Comparison of ENCODE assay signal across 29 cellular contexts in the genomic region with DNA sequence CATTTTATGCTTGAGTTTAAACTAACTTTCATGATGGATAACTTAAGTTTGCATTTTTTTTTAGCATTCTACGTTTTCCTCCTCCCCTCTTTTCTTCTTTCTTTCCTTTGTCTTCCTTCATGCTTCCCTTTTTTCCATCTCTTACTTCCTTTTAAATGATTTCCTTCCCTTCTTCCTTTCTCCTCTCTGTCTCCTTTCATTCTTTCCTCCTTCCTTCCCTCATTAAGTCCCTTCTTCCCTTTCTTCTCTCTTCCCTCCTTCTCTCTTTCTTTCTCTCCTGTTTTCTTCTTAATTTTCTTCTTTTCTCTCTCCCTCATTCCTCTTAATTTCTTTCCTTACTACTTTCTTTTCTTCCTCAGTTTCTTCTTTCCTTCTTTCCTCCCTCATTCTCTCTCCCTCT.
"Had no signal": no experiment of that assay in that cellular context is flagged by ENCODE, and none has a peak within 500 bp of the region (broad histone marks: within the 10 kb centered on the region; RNA-seq: fewer than 3 reads in every experiment).

No MANE protein-coding gene starts in this region.

- H3K9me3 Mint-ChIP-seq: activated CD4-positive, alpha-beta memory T cell treated with anti-CD3 and anti-CD28 coated beads, Interleukin-2, amount 10 ng/mL, durations not matched to agents 7 days and 5 days; activated CD4-positive, alpha-beta T cell treated with anti-CD3 and anti-CD28 coated beads, Interleukin-2, amount 10 ng/mL, durations not matched to agents 7 days and 5 days; activated naive CD4-positive, alpha-beta T cell treated with anti-CD3 and anti-CD28 coated beads, Interleukin-2, amount 10 ng/mL, durations not matched to agents 7 days and 5 days; activated naive CD8-positive, alpha-beta T cell treated with anti-CD3 and anti-CD28 coated beads, Interleukin-2, amount 10 ng/mL, durations not matched to agents 7 days and 5 days; activated T-cell treated with anti-CD3 and anti-CD28 coated beads, Interleukin-2, amount 50 U/mL, for 24 hours had no signal

- ATAC-seq: activated naive CD4-positive, alpha-beta T cell treated with anti-CD3 and anti-CD28 coated beads, Interleukin-2, amount 50 U/mL, for 72 hours; activated T-cell treated with anti-CD3 and anti-CD28 coated beads, Interleukin-2, amount 50 U/mL, for 72 hours; effector memory CD8-positive, alpha-beta T cell; foreskin keratinocyte; gastrocnemius medialis; heart left ventricle had no signal

- H3K27ac Mint-ChIP-seq: activated CD4-positive, alpha-beta memory T cell treated with anti-CD3 and anti-CD28 coated beads, Interleukin-2, amount 10 ng/mL, durations not matched to agents 7 days and 5 days; activated CD4-positive, alpha-beta T cell treated with anti-CD3 and anti-CD28 coated beads, Interleukin-2, amount 10 ng/mL, durations not matched to agents 7 days and 5 days; activated naive CD4-positive, alpha-beta T cell treated with anti-CD3 and anti-CD28 coated beads, Interleukin-2, amount 10 ng/mL, durations not matched to agents 7 days and 5 days; activated naive CD4-positive, alpha-beta T cell treated with anti-CD3 and anti-CD28 coated beads, Interleukin-2, amount 50 U/mL, for 72 hours; activated naive CD8-positive, alpha-beta T cell treated with anti-CD3 and anti-CD28 coated beads, Interleukin-2, amount 10 ng/mL, durations not matched to agents 7 days and 5 days; activated T-cell treated with anti-CD3 and anti-CD28 coated beads, Interleukin-2, amount 50 U/mL, for 24 hours; activated T-cell treated with anti-CD3 and anti-CD28 coated beads, Interleukin-2, amount 50 U/mL, for 72 hours; brain; effector memory CD8-positive, alpha-beta T cell had no signal

- H3K27ac ChIP-seq: ascending aorta, breast epithelium, cardiac muscle cell, epithelial cell of prostate, foreskin keratinocyte, gastrocnemius medialis, heart left ventricle had no signal

- H3K9me3 ChIP-seq: ascending aorta, breast epithelium, gastrocnemius medialis, heart left ventricle had no signal

- H3K27me3 ChIP-seq: ascending aorta, breast epithelium, cardiac muscle cell, foreskin keratinocyte, gastrocnemius medialis, heart left ventricle had no signal

- H3K4me1 ChIP-seq: breast epithelium, gastrocnemius medialis had no signal

- H3K4me1 Mint-ChIP-seq: activated CD4-positive, alpha-beta memory T cell treated with anti-CD3 and anti-CD28 coated beads, Interleukin-2, amount 10 ng/mL, durations not matched to agents 7 days and 5 days; activated CD4-positive, alpha-beta T cell treated with anti-CD3 and anti-CD28 coated beads, Interleukin-2, amount 10 ng/mL, durations not matched to agents 7 days and 5 days; activated naive CD4-positive, alpha-beta T cell treated with anti-CD3 and anti-CD28 coated beads, Interleukin-2, amount 10 ng/mL, durations not matched to agents 7 days and 5 days; activated naive CD8-positive, alpha-beta T cell treated with anti-CD3 and anti-CD28 coated beads, Interleukin-2, amount 10 ng/mL, durations not matched to agents 7 days and 5 days had no signal

- H3K36me3 ChIP-seq: ascending aorta, breast epithelium, cardiac muscle cell, gastrocnemius medialis, heart left ventricle had no signal

- DNase-seq: activated CD4-positive, alpha-beta memory T cell treated with anti-CD3 and anti-CD28 coated beads, Interleukin-2, amount 10 ng/mL, durations not matched to agents 7 days and 5 days; activated CD4-positive, alpha-beta T cell treated with anti-CD3 and anti-CD28 coated beads for 1 hour; activated CD4-positive, alpha-beta T cell treated with anti-CD3 and anti-CD28 coated beads for 4 hours; activated CD4-positive, alpha-beta T cell treated with anti-CD3 and anti-CD28 coated beads, Interleukin-2, amount 10 ng/mL, durations not matched to agents 7 days and 5 days; activated CD4-positive, alpha-beta T cell treated with anti-CD3 and anti-CD28 coated beads, Interleukin-2, amount 50 U/mL, for 4 hours; activated CD8-positive, alpha-beta memory T cell treated with anti-CD3 and anti-CD28 coated beads, Interleukin-2, amount 50 U/mL, for 48 hours; activated gamma-delta T cell; activated naive CD4-positive, alpha-beta T cell; activated naive CD4-positive, alpha-beta T cell treated with anti-CD3 and anti-CD28 coated beads, Interleukin-2, amount 10 ng/mL, durations not matched to agents 7 days and 5 days; activated naive CD8-positive, alpha-beta T cell treated with anti-CD3 and anti-CD28 coated beads, Interleukin-2, amount 10 ng/mL, durations not matched to agents 7 days and 5 days; activated T-cell treated with anti-CD3 and anti-CD28 coated beads for 4 hours; activated T-cell treated with anti-CD3 and anti-CD28 coated beads, Interleukin-2, amount 50 U/mL, for 24 hours; activated T-cell treated with anti-CD3 and anti-CD28 coated beads, Interleukin-2, amount 50 U/mL, for 72 hours; central memory CD4-positive, alpha-beta T cell; cortex of kidney; dermis blood vessel endothelial cell; effector CD4-positive, alpha-beta T cell; effector memory CD8-positive, alpha-beta T cell; foreskin keratinocyte; gastrocnemius medialis; glutamatergic neuron; heart left ventricle; T-helper 2 cell had no signal

- H3K27me3 Mint-ChIP-seq: activated CD4-positive, alpha-beta memory T cell treated with anti-CD3 and anti-CD28 coated beads, Interleukin-2, amount 10 ng/mL, durations not matched to agents 7 days and 5 days; activated CD4-positive, alpha-beta T cell treated with anti-CD3 and anti-CD28 coated beads, Interleukin-2, amount 10 ng/mL, durations not matched to agents 7 days and 5 days; activated T-cell treated with anti-CD3 and anti-CD28 coated beads, Interleukin-2, amount 50 U/mL, for 24 hours; effector memory CD8-positive, alpha-beta T cell had no signal

- H3K4me3 ChIP-seq: ascending aorta, breast epithelium, cardiac muscle cell, gastrocnemius medialis, heart left ventricle had no signal

- H3K36me3 Mint-ChIP-seq: activated naive CD4-positive, alpha-beta T cell treated with anti-CD3 and anti-CD28 coated beads, Interleukin-2, amount 10 ng/mL, durations not matched to agents 7 days and 5 days; activated naive CD4-positive, alpha-beta T cell treated with anti-CD3 and anti-CD28 coated beads, Interleukin-2, amount 50 U/mL, for 72 hours; activated naive CD8-positive, alpha-beta T cell treated with anti-CD3 and anti-CD28 coated beads, Interleukin-2, amount 10 ng/mL, durations not matched to agents 7 days and 5 days; brain had no signal

- H3K4me3 Mint-ChIP-seq: activated CD4-positive, alpha-beta memory T cell treated with anti-CD3 and anti-CD28 coated beads, Interleukin-2, amount 10 ng/mL, durations not matched to agents 7 days and 5 days; activated CD4-positive, alpha-beta T cell treated with anti-CD3 and anti-CD28 coated beads, Interleukin-2, amount 10 ng/mL, durations not matched to agents 7 days and 5 days; activated naive CD4-positive, alpha-beta T cell treated with anti-CD3 and anti-CD28 coated beads, Interleukin-2, amount 10 ng/mL, durations not matched to agents 7 days and 5 days; activated naive CD8-positive, alpha-beta T cell treated with anti-CD3 and anti-CD28 coated beads, Interleukin-2, amount 10 ng/mL, durations not matched to agents 7 days and 5 days; activated T-cell treated with anti-CD3 and anti-CD28 coated beads, Interleukin-2, amount 50 U/mL, for 24 hours; activated T-cell treated with anti-CD3 and anti-CD28 coated beads, Interleukin-2, amount 50 U/mL, for 72 hours; brain; effector memory CD8-positive, alpha-beta T cell had no signal
